Comparison of ENCODE assay signal across 15 cellular contexts in genomic region chr2:96737251-96737650, GRCh38. TPM values are rescaled to one million over a fixed set of nuclear protein-coding genes. Genes with fewer than 3 reads are reported as not detected.
DNase-seq lines count a peak whose midpoint lies in the region; ATAC-seq and TF ChIP-seq lines count a peak whose summit lies in the region.
"Had no signal": no experiment of that assay in that cellular context is flagged by ENCODE, and none has a peak within 500 bp of the region (broad histone marks: within the 10 kb centered on the region; RNA-seq: fewer than 3 reads in every experiment).

No MANE protein-coding gene starts in this region.

- intact Hi-C loops in CD4-positive, alpha-beta T cell (cut with DNase I, micrococcal nuclease) = loop anchor here in 1 of 2 experiments (5.0 kb wide), 3 partner anchors 65 to 470 kb away; partner anchors contain the start of genes CIAO1 and TMEM127
- intact Hi-C loops in ovary (cut with DNase I) = no loop called here

- POLR2A ChIA-PET in CD4-positive, alpha-beta T cell (lab: Charles Lee) = no interaction called here
- POLR2A ChIA-PET in WTC11 (lab: Charles Lee) = no interaction called here

- peaks cover 29% of the 10 kb centered on the region for H3K36me3 Mint-ChIP-seq in CD4-positive, CD25-positive, alpha-beta regulatory T cell
- H3K36me3 Mint-ChIP-seq in CD4-positive, alpha-beta T cell (ENCODE audit: low read depth) = peaks cover 54% of the 10 kb centered on the region
- H3K36me3 Mint-ChIP-seq in WTC11 = peaks cover 36% of the 10 kb centered on the region
- H3K36me3 Mint-ChIP-seq in neural crest cell (ENCODE audit: low read depth) = no peaks in the 10 kb centered on the region
- H3K36me3 Mint-ChIP-seq in activated T-cell treated with anti-CD3 and anti-CD28 coated beads, Interleukin-2, amount 50 U/mL, for 24 hours (ENCODE audit: low read depth) = peaks cover 53% of the 10 kb centered on the region

- no peak for ATAC-seq in CD4-positive, CD25-positive, alpha-beta regulatory T cell (ENCODE audit: low read depth in 2 of 2)
- ATAC-seq in CD4-positive, alpha-beta T cell (ENCODE audit: poor library complexity) = no peak
- ATAC-seq in WTC11 (no peak), GM21737 (IDR thresholded peaks at IDR 0.05; ENCODE audit: unreplicated experiment) (no peak), HG03520 (IDR thresholded peaks at IDR 0.05; ENCODE audit: unreplicated experiment) (no peak)
- ATAC-seq: A549, GM23338 had no signal

- H3K4me3 Mint-ChIP-seq in CD4-positive, CD25-positive, alpha-beta regulatory T cell = peak overlapping the region in 3 of 4 donors; percentile 16 to 68 (median 68)
- H3K4me3 Mint-ChIP-seq in CD4-positive, alpha-beta T cell = peak overlapping the region; percentile 76
- H3K4me3 Mint-ChIP-seq in WTC11 (no peak overlapping the region), neural crest cell (peak overlapping the region; percentile 79)
- H3K4me3 Mint-ChIP-seq in activated T-cell treated with anti-CD3 and anti-CD28 coated beads, Interleukin-2, amount 50 U/mL, for 24 hours = no peak overlapping the region

- H3K4me1 ChIP-seq in CD4-positive, CD25-positive, alpha-beta regulatory T cell (ENCODE audit: control insufficient read depth, insufficient read depth, low read length, poor library complexity, severe bottlenecking) = peaks cover 15% of the 10 kb centered on the region
- H3K4me1 ChIP-seq in ovary (ENCODE audit: insufficient read depth) = peaks cover 8% of the 10 kb centered on the region
- H3K4me1 ChIP-seq: BE2C had no signal

- WGBS in ovary, 3 donors = 68 to 78% (median 74%) methylated on average over 2 of the region's 2 CpGs

- H3K9me3 Mint-ChIP-seq in CD4-positive, CD25-positive, alpha-beta regulatory T cell = no peaks in the 10 kb centered on the region
- no peaks in the 10 kb centered on the region for H3K9me3 Mint-ChIP-seq in CD4-positive, alpha-beta T cell
- H3K9me3 Mint-ChIP-seq in WTC11 = no peaks in the 10 kb centered on the region
- H3K9me3 Mint-ChIP-seq in neural crest cell = no peaks in the 10 kb centered on the region
- H3K9me3 Mint-ChIP-seq in activated T-cell treated with anti-CD3 and anti-CD28 coated beads, Interleukin-2, amount 50 U/mL, for 24 hours = no peaks in the 10 kb centered on the region
- H3K9me3 Mint-ChIP-seq: GM23338 had no signal

- H3K27me3 ChIP-seq in CD4-positive, CD25-positive, alpha-beta regulatory T cell (ENCODE audit: control insufficient read depth, insufficient read depth, low read length) = no peaks in the 10 kb centered on the region
- no peaks in the 10 kb centered on the region for H3K27me3 ChIP-seq in CD4-positive, alpha-beta T cell (ENCODE audit: control insufficient read depth, insufficient read depth, low read length)
- no peaks in the 10 kb centered on the region for H3K27me3 ChIP-seq in ovary
- H3K27me3 ChIP-seq: BE2C had no signal

- no peak overlapping the region for H3K4me3 ChIP-seq in CD4-positive, CD25-positive, alpha-beta regulatory T cell (ENCODE audit: low read depth, low read length)
- H3K4me3 ChIP-seq in ovary = no peak overlapping the region
- H3K4me3 ChIP-seq: A549, GM23338 had no signal

- H3K27me3 Mint-ChIP-seq in CD4-positive, CD25-positive, alpha-beta regulatory T cell = no peaks in the 10 kb centered on the region
- no peaks in the 10 kb centered on the region for H3K27me3 Mint-ChIP-seq in CD4-positive, alpha-beta T cell
- H3K27me3 Mint-ChIP-seq in WTC11 (ENCODE audit: low read depth) (no peaks in the 10 kb centered on the region), neural crest cell (ENCODE audit: low read depth) (no peaks in the 10 kb centered on the region)
- H3K27me3 Mint-ChIP-seq in activated T-cell treated with anti-CD3 and anti-CD28 coated beads, Interleukin-2, amount 50 U/mL, for 24 hours = no peaks in the 10 kb centered on the region

- no peak overlapping the region for H3K27ac ChIP-seq in CD4-positive, CD25-positive, alpha-beta regulatory T cell (ENCODE audit: insufficient read depth, low read length, poor library complexity, severe bottlenecking)
- no peak overlapping the region for H3K27ac ChIP-seq in CD4-positive, alpha-beta T cell (ENCODE audit: low read depth, low read length)
- no peak overlapping the region for H3K27ac ChIP-seq in ovary
- H3K27ac ChIP-seq: A549, C4-2B had no signal

- TF ChIP-seq CTCF in CD4-positive, alpha-beta T cell (IDR thresholded peaks at IDR 0.05) = no peak
- TF ChIP-seq CTCF in WTC11 (IDR thresholded peaks at IDR 0.05) = no peak
- TF ChIP-seq CTCF in neural crest cell (conservative IDR thresholded peaks at IDR 0.05) = no peak
- TF ChIP-seq CTCF in ovary (IDR thresholded peaks at IDR 0.05) = no peak

- H3K4me1 Mint-ChIP-seq in CD4-positive, CD25-positive, alpha-beta regulatory T cell = peaks cover 21 to 42% (median 30%) of the 10 kb centered on the region in 4 donors
- H3K4me1 Mint-ChIP-seq in CD4-positive, alpha-beta T cell (ENCODE audit: low read depth) = peaks cover 44% of the 10 kb centered on the region
- H3K4me1 Mint-ChIP-seq in WTC11 (peaks cover 14% of the 10 kb centered on the region), neural crest cell (peaks cover 25% of the 10 kb centered on the region)
- H3K4me1 Mint-ChIP-seq in activated T-cell treated with anti-CD3 and anti-CD28 coated beads, Interleukin-2, amount 50 U/mL, for 24 hours (ENCODE audit: low read depth) = peaks cover 40% of the 10 kb centered on the region

- TF ChIP-seq EP300 in ovary (IDR thresholded peaks at IDR 0.05) = no peak

- H3K36me3 ChIP-seq in CD4-positive, CD25-positive, alpha-beta regulatory T cell (ENCODE audit: control insufficient read depth, insufficient read depth, low read length) = peaks cover 18% of the 10 kb centered on the region
- H3K36me3 ChIP-seq in ovary = no peaks in the 10 kb centered on the region
- H3K36me3 ChIP-seq: BE2C had no signal

- CTCF ChIA-PET in CD4-positive, alpha-beta T cell (lab: Charles Lee) = interaction anchor here (1.6 to 1.8 kb wide), 2 partner anchors 24 to 26 kb away, joined by 6 read pairs; partner anchors contain the start of gene CNNM4
- CTCF ChIA-PET in WTC11 (lab: Charles Lee) = no interaction called here

- H3K9me3 ChIP-seq in CD4-positive, CD25-positive, alpha-beta regulatory T cell (ENCODE audit: control insufficient read depth in 2 of 2, low read length in 2 of 2) = no peaks in the 10 kb centered on the region
- no peaks in the 10 kb centered on the region for H3K9me3 ChIP-seq in CD4-positive, alpha-beta T cell (ENCODE audit: control insufficient read depth, low read length)
- H3K9me3 ChIP-seq in ovary = no peaks in the 10 kb centered on the region
- H3K9me3 ChIP-seq: A549, BE2C had no signal

- TF ChIP-seq POLR2A in ovary (IDR thresholded peaks at IDR 0.05) = no peak

- no peak for DNase-seq in CD4-positive, CD25-positive, alpha-beta regulatory T cell
- DNase-seq in CD4-positive, alpha-beta T cell = no peak
- DNase-seq in WTC11 (ENCODE audit: low spot score) (no peak), neural crest cell (ENCODE audit: low read depth, low spot score) (no peak), ovary (no peak)
- DNase-seq in activated T-cell treated with anti-CD3 and anti-CD28 coated beads, Interleukin-2, amount 50 U/mL, for 24 hours = no peak
- DNase-seq: BE2C, DMS53, GF-D8, H7 had no signal

- H3K27ac Mint-ChIP-seq in CD4-positive, CD25-positive, alpha-beta regulatory T cell = no peak overlapping the region
- H3K27ac Mint-ChIP-seq in CD4-positive, alpha-beta T cell = no peak overlapping the region
- no peak overlapping the region for H3K27ac Mint-ChIP-seq in WTC11
- no peak overlapping the region for H3K27ac Mint-ChIP-seq in neural crest cell (ENCODE audit: unreplicated experiment)
- no peak overlapping the region for H3K27ac Mint-ChIP-seq in activated T-cell treated with anti-CD3 and anti-CD28 coated beads, Interleukin-2, amount 50 U/mL, for 24 hours
- H3K27ac Mint-ChIP-seq: GM23338 had no signal

TF ChIP-seq in WTC11, 78 proteins besides CTCF, POLR2A, EP300 and RAD21:
- TF ChIP-seq SMAD3 (CRISPR knock-in tag; IDR thresholded peaks at IDR 0.05; ENCODE audit: borderline replicate concordance) (no peak), ZNF121 (CRISPR knock-in tag; IDR thresholded peaks at IDR 0.05) (0 out of 2 replicates have a peak, but pooled peaks have one; percentile 3), KAT7 (CRISPR knock-in tag; IDR thresholded peaks at IDR 0.05; ENCODE audit: borderline replicate concordance) (no peak), JAZF1 (CRISPR knock-in tag; IDR thresholded peaks at IDR 0.05) (no peak)
TF ChIP-seq in WTC11: peak in this region for 1.

RNA-seq across cellular contexts. Expression of gene LMAN2L, which starts 2.6 kb away (rescaled TPM):
- 5.4 TPM for total RNA-seq in CD4-positive, CD25-positive, alpha-beta regulatory T cell
- polyA plus RNA-seq in CD4-positive, CD25-positive, alpha-beta regulatory T cell = 10 to 100 TPM; 17.8 to 22.7 (median 20.3) TPM
- 1 to 10 TPM; 1.1 to 1.8 TPM for total RNA-seq in CD4-positive, alpha-beta T cell
- total RNA-seq in WTC11 (2021) (13.5 to 18.1 TPM (median 16.5 TPM) in 3 replicates), neural crest cell (25.7 and 25.8 TPM in 2 replicates), ovary (10 to 100 TPM; 14.8 to 29.4 (median 22.5) TPM)
- 10 to 100 TPM; 23.1 to 41.6 TPM for polyA plus RNA-seq in ovary

RNA-seq across cellular contexts. Expression of gene CNNM4, which starts 23.5 kb away (rescaled TPM):
- 11.2 TPM for total RNA-seq in CD4-positive, CD25-positive, alpha-beta regulatory T cell
- 1 to 10 TPM in 3 of 4 donors, under 1 TPM in 1; 0.98 to 3.2 (median 2.6) TPM for polyA plus RNA-seq in CD4-positive, CD25-positive, alpha-beta regulatory T cell
- 1 to 10 TPM; 7.0 to 7.1 TPM for total RNA-seq in CD4-positive, alpha-beta T cell
- total RNA-seq in WTC11 (2021) = 13.9 to 14.3 TPM (median 14.0 TPM) in 3 replicates
- 11.8 and 14.4 TPM in 2 replicates for total RNA-seq in neural crest cell
- 1 to 10 TPM; 3.9 to 8.3 (median 7.0) TPM for total RNA-seq in ovary
- 1 to 10 TPM; 2.7 to 7.1 TPM for polyA plus RNA-seq in ovary

Comparison
In these comparisons a context has a peak if more than half of its experiments do, and no peak if none do; other contexts are left out.
1. H3K4me3 Mint-ChIP-seq: peak in CD4-positive, CD25-positive, alpha-beta regulatory T cell (3 of 4), CD4-positive, alpha-beta T cell (single experiment) and neural crest cell (single experiment); none in WTC11 (single experiment) and activated T-cell treated with anti-CD3 and anti-CD28 coated beads, Interleukin-2, amount 50 U/mL, for 24 hours (single experiment).